In the genomic region with DNA sequence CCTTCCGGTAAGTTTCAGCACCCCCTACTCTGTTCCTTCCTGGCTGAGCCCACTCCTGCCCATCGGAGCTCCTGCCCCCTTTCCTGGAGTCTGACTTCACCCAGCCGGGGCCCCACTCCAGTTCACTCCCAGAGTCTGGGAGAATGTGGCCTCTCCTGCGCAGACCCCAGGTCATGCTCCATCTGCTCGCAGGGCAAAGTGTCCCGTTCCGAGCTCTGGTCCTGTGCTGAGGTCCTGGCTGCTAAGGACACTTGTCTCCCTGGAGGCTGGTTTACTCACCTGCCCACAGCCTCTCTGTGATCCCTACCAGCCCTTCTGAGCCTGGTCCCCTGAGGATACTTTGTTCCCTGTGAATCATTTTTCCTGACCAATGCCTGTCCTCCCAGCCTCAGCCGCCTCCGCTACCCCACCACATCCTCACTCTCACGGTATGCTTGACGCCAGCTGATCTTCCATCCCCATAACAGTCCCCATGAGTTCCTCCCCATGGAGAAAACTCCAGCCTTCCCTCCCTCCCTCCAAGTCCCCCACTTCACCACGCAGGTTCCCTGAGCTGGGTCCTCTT, we compare ENCODE assay signal across 8 cellular contexts. TPM values are rescaled to one million over a fixed set of nuclear protein-coding genes. Genes with fewer than 3 reads are reported as not detected.
A peak's percentile ranks its signal among the peaks of the same experiment; 100 is the strongest.
DNase-seq lines count a peak whose midpoint lies in the region; ATAC-seq and TF ChIP-seq lines count a peak whose summit lies in the region.

No MANE protein-coding gene starts in this region.

- peak overlapping the region in 10 of 21 experiments; percentile 18 to 69 (median 57) for H3K27ac ChIP-seq in skin epidermis

- peak; percentile 84 for DNase-seq in GM04504 (ENCODE audit: low read depth)
- peak; percentile 47 for DNase-seq in T1000 (lab: John Stamatoyannopoulos, UW)
- DNase-seq in fibroblast of villous mesenchyme (ENCODE audit: low read depth), result peak; percentile 55
- DNase-seq in activated CD4-positive, CD25-positive, alpha-beta regulatory T cell (lab: John Stamatoyannopoulos, UW), result no peak
- no peak for DNase-seq in NCI-H128 (lab: John Stamatoyannopoulos, UW; ENCODE audit: unreplicated experiment)
- DNase-seq in stimulated activated CD4-positive, alpha-beta T cell treated with anti-CD3 and anti-CD28 coated beads, Interleukin-4, amount 100 ng/mL, for 1 hour, result no peak

- TF ChIP-seq CTCF in fibroblast of villous mesenchyme (IDR thresholded peaks at IDR 0.05; ENCODE audit: insufficient read depth, low read depth, low read length), result no peak

- H3K4me3 ChIP-seq in fibroblast of villous mesenchyme (ENCODE audit: low read depth, low read length) (no peak overlapping the region), skin epidermis (peak overlapping the region in 5 of 7 experiments; percentile 21 to 45 (median 34))

- no peak for ATAC-seq in HG02571 (IDR thresholded peaks at IDR 0.05; ENCODE audit: unreplicated experiment)

RNA-seq across cellular contexts. Expression of a gene that starts 0.5 kb away (rescaled TPM):
- 0.32 and 0.43 TPM in 2 replicates for total RNA-seq in fibroblast of villous mesenchyme

RNA-seq across cellular contexts. Expression of a gene that starts 13.9 kb away (rescaled TPM):
- total RNA-seq in fibroblast of villous mesenchyme, result 63.9 and 84.1 TPM in 2 replicates

RNA-seq across cellular contexts. Expression of a gene that starts 52.9 kb away (rescaled TPM):
- total RNA-seq in fibroblast of villous mesenchyme, result not detected in 2 replicates

Comparison
In these comparisons a context has a peak if more than half of its experiments do, and no peak if none do; other contexts are left out.
1. DNase-seq: peak in GM04504 (single experiment), T1000 (single experiment) and fibroblast of villous mesenchyme (single experiment); none in activated CD4-positive, CD25-positive, alpha-beta regulatory T cell (0 of 4), NCI-H128 (single experiment) and stimulated activated CD4-positive, alpha-beta T cell treated with anti-CD3 and anti-CD28 coated beads, Interleukin-4, amount 100 ng/mL, for 1 hour (single experiment).